In the genomic region with DNA sequence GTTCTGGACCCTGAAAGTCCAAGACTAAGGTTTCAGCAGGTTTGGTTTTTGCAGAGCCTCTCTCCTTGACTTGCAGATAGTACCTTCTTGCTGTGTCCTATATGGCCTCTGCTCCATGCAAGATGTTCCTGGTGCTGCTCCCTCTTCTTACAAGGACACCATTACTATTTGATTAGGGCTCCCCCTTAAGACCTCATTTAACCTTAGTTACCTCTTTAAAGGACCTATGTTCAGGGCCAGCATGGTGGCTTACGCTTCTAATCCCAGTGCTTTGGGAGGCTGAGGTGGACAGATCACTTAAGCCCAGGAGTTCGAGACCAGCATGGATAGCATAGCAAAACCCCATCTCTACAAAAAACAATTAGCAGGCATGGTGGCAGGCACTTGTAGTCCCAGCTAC, we compare ENCODE assay signal across 2 cellular contexts.
TF ChIP-seq lines count a peak whose summit lies in the region.

No MANE protein-coding gene starts in this region.

TF ChIP-seq in GM23338, 12 proteins besides CTCF, POLR2A, EP300 and RAD21 (continues in another document):
- TF ChIP-seq, protein P1, sequence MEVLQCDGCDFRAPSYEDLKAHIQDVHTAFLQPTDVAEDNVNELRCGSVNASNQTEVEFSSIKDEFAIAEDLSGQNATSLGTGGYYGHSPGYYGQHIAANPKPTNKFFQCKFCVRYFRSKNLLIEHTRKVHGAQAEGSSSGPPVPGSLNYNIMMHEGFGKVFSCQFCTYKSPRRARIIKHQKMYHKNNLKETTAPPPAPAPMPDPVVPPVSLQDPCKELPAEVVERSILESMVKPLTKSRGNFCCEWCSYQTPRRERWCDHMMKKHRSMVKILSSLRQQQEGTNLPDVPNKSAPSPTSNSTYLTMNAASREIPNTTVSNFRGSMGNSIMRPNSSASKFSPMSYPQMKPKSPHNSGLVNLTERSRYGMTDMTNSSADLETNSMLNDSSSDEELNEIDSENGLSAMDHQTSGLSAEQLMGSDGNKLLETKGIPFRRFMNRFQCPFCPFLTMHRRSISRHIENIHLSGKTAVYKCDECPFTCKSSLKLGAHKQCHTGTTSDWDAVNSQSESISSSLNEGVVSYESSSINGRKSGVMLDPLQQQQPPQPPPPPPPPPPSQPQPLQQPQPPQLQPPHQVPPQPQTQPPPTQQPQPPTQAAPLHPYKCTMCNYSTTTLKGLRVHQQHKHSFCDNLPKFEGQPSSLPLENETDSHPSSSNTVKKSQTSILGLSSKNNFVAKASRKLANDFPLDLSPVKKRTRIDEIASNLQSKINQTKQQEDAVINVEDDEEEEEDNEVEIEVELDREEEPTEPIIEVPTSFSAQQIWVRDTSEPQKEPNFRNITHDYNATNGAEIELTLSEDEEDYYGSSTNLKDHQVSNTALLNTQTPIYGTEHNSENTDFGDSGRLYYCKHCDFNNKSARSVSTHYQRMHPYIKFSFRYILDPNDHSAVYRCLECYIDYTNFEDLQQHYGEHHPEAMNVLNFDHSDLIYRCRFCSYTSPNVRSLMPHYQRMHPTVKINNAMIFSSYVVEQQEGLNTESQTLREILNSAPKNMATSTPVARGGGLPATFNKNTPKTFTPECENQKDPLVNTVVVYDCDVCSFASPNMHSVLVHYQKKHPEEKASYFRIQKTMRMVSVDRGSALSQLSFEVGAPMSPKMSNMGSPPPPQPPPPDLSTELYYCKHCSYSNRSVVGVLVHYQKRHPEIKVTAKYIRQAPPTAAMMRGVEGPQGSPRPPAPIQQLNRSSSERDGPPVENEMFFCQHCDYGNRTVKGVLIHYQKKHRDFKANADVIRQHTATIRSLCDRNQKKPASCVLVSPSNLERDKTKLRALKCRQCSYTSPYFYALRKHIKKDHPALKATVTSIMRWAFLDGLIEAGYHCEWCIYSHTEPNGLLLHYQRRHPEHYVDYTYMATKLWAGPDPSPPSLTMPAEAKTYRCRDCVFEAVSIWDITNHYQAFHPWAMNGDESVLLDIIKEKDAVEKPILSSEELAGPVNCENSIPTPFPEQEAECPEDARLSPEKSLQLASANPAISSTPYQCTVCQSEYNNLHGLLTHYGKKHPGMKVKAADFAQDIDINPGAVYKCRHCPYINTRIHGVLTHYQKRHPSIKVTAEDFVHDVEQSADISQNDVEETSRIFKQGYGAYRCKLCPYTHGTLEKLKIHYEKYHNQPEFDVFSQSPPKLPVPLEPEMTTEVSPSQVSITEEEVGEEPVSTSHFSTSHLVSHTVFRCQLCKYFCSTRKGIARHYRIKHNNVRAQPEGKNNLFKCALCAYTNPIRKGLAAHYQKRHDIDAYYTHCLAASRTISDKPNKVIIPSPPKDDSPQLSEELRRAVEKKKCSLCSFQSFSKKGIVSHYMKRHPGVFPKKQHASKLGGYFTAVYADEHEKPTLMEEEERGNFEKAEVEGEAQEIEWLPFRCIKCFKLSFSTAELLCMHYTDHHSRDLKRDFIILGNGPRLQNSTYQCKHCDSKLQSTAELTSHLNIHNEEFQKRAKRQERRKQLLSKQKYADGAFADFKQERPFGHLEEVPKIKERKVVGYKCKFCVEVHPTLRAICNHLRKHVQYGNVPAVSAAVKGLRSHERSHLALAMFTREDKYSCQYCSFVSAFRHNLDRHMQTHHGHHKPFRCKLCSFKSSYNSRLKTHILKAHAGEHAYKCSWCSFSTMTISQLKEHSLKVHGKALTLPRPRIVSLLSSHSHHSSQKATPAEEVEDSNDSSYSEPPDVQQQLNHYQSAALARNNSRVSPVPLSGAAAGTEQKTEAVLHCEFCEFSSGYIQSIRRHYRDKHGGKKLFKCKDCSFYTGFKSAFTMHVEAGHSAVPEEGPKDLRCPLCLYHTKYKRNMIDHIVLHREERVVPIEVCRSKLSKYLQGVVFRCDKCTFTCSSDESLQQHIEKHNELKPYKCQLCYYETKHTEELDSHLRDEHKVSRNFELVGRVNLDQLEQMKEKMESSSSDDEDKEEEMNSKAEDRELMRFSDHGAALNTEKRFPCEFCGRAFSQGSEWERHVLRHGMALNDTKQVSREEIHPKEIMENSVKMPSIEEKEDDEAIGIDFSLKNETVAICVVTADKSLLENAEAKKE (CRISPR knock-in tag; IDR thresholded peaks at IDR 0.05) = no peak
- TF ChIP-seq, protein P2, sequence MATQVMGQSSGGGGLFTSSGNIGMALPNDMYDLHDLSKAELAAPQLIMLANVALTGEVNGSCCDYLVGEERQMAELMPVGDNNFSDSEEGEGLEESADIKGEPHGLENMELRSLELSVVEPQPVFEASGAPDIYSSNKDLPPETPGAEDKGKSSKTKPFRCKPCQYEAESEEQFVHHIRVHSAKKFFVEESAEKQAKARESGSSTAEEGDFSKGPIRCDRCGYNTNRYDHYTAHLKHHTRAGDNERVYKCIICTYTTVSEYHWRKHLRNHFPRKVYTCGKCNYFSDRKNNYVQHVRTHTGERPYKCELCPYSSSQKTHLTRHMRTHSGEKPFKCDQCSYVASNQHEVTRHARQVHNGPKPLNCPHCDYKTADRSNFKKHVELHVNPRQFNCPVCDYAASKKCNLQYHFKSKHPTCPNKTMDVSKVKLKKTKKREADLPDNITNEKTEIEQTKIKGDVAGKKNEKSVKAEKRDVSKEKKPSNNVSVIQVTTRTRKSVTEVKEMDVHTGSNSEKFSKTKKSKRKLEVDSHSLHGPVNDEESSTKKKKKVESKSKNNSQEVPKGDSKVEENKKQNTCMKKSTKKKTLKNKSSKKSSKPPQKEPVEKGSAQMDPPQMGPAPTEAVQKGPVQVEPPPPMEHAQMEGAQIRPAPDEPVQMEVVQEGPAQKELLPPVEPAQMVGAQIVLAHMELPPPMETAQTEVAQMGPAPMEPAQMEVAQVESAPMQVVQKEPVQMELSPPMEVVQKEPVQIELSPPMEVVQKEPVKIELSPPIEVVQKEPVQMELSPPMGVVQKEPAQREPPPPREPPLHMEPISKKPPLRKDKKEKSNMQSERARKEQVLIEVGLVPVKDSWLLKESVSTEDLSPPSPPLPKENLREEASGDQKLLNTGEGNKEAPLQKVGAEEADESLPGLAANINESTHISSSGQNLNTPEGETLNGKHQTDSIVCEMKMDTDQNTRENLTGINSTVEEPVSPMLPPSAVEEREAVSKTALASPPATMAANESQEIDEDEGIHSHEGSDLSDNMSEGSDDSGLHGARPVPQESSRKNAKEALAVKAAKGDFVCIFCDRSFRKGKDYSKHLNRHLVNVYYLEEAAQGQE (IDR thresholded peaks at IDR 0.05; ENCODE audit: unreplicated experiment) = no peak
- TF ChIP-seq EZH2phosphoT487 (IDR thresholded peaks at IDR 0.05; ENCODE audit: unreplicated experiment) = no peak
- no peak for TF ChIP-seq STAT1 (IDR thresholded peaks at IDR 0.05; ENCODE audit: unreplicated experiment)
- TF ChIP-seq POLR2AphosphoS5 (IDR thresholded peaks at IDR 0.05; ENCODE audit: low read depth) = no peak
- TF ChIP-seq ZNF114 (CRISPR knock-in tag; IDR thresholded peaks at IDR 0.05) = no peak
- no peak for TF ChIP-seq EZH2 (IDR thresholded peaks at IDR 0.05; ENCODE audit: low read depth, unreplicated experiment)
- no peak for TF ChIP-seq NANOG (IDR thresholded peaks at IDR 0.05; ENCODE audit: borderline replicate concordance)
- TF ChIP-seq, protein P3, sequence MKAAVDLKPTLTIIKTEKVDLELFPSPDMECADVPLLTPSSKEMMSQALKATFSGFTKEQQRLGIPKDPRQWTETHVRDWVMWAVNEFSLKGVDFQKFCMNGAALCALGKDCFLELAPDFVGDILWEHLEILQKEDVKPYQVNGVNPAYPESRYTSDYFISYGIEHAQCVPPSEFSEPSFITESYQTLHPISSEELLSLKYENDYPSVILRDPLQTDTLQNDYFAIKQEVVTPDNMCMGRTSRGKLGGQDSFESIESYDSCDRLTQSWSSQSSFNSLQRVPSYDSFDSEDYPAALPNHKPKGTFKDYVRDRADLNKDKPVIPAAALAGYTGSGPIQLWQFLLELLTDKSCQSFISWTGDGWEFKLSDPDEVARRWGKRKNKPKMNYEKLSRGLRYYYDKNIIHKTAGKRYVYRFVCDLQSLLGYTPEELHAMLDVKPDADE (IDR thresholded peaks at IDR 0.05) = no peak
- TF ChIP-seq JUNB (IDR thresholded peaks at IDR 0.05; ENCODE audit: unreplicated experiment) = no peak

TF ChIP-seq in H1, 55 proteins besides CTCF, POLR2A, EP300 and RAD21:
- TF ChIP-seq YY1 (IDR thresholded peaks at IDR 0.05; ENCODE audit: low read depth, low read length) = no peak
- TF ChIP-seq HDAC6 (IDR thresholded peaks at IDR 0.05; ENCODE audit: low read depth, low read length) = no peak
- TF ChIP-seq BRCA1 (IDR thresholded peaks at IDR 0.05; ENCODE audit: low read depth, low read length) = no peak
- TF ChIP-seq TCF12 (IDR thresholded peaks at IDR 0.05; ENCODE audit: low read depth, low read length) = no peak
- TF ChIP-seq CBX5 (IDR thresholded peaks at IDR 0.05; ENCODE audit: low read depth, low read length) = no peak
- no peak for TF ChIP-seq CHD1 (IDR thresholded peaks at IDR 0.05; ENCODE audit: low read depth, low read length)
